Comparison of ENCODE assay signal across 8 cellular contexts in genomic region chr10:5975641-5976473, GRCh38. TPM values are rescaled to one million over a fixed set of nuclear protein-coding genes. Genes with fewer than 3 reads are reported as not detected.
DNase-seq lines count a peak whose midpoint lies in the region; ATAC-seq and TF ChIP-seq lines count a peak whose summit lies in the region.

No MANE protein-coding gene starts in this region.

- peak overlapping the region; percentile 85 for H3K4me3 ChIP-seq in astrocyte of the cerebellum (ENCODE audit: low read depth, low read length)
- H3K4me3 ChIP-seq in lower lobe of right lung: peak overlapping the region; percentile 98

- H3K27ac ChIP-seq in lower lobe of right lung: peak overlapping the region; percentile 98

- H3K9me3 ChIP-seq in lower lobe of right lung: no peaks in the 10 kb centered on the region

- H3K36me3 ChIP-seq in lower lobe of right lung: no peaks in the 10 kb centered on the region

- no peak for TF ChIP-seq CTCF in astrocyte of the cerebellum (IDR thresholded peaks at IDR 0.05; ENCODE audit: low read depth, low read length, missing control alignments)
- TF ChIP-seq CTCF in lower lobe of right lung (IDR thresholded peaks at IDR 0.05): no peak

- intact Hi-C loops in lower lobe of right lung (cut with DNase I): no loop called here

- in situ Hi-C loops in astrocyte of the cerebellum (cut with HindIII; ENCODE audit: low sequenced_read_pairs): no loop called here

- DNase-seq in RPMI8226 (peak; percentile 82), astrocyte of the cerebellum (ENCODE audit: low read depth) (no peak), lower lobe of right lung (peak; percentile 48), NCI-H345 treated with DMSO at 0.1 percent for 48 hours (lab: John Stamatoyannopoulos, UW; ENCODE audit: unreplicated experiment) (no peak), iPS-NIHi7 (ENCODE audit: extremely low spot score) (no peak)
- peak; percentile 19 to 20 for DNase-seq in stimulated activated CD8-positive, alpha-beta memory T cell treated with anti-CD3 and anti-CD28 coated beads, Interleukin-2, amount 100 ng/mL, for 1 hour (ENCODE audit: low read depth in 2 of 2)

- peaks cover 44% of the 10 kb centered on the region for H3K4me1 ChIP-seq in lower lobe of right lung

- peak; percentile 71 for ATAC-seq in GM18861 (IDR thresholded peaks at IDR 0.05; ENCODE audit: unreplicated experiment)
- peak; percentile 52 for ATAC-seq in HG02973 (IDR thresholded peaks at IDR 0.05; ENCODE audit: unreplicated experiment)
- peak; percentile 11 to 37 for ATAC-seq in lower lobe of right lung

- H3K27me3 ChIP-seq in lower lobe of right lung (ENCODE audit: low read depth): no peaks in the 10 kb centered on the region

RNA-seq across cellular contexts. Expression of gene IL15RA, which starts 1.5 kb away (rescaled TPM):
- total RNA-seq in lower lobe of right lung: 28.5 TPM

Comparison
In these comparisons a context has a peak if more than half of its experiments do, and no peak if none do; other contexts are left out.
1. DNase-seq: peak in RPMI8226 (single experiment), lower lobe of right lung (single experiment) and stimulated activated CD8-positive, alpha-beta memory T cell treated with anti-CD3 and anti-CD28 coated beads, Interleukin-2, amount 100 ng/mL, for 1 hour (2 of 2); none in astrocyte of the cerebellum (single experiment), NCI-H345 treated with DMSO at 0.1 percent for 48 hours (single experiment) and iPS-NIHi7 (single experiment).
2. Peak in every context shown above with its lines, with median percentiles within 50 percentile points of each other: ATAC-seq.